In the genomic region with DNA sequence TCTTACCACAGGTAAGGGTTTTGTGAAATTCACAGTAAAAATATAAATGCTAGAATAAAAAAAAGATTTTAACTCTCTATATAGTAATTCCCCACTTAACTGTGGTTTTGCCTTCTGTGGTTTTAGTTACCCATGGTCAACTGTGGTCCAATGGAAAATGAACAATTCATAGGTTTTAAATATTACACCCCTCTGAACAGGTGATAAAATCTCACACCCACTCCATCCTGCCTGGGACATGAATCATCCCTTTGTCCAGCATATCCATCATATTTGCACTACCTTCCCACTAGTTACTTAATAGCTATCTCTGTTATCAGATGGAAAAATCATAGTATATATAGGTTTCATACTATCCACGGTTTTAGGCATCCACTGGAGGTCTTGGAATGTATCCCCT, we compare ENCODE assay signal across 22 cellular contexts. TPM values are rescaled to one million over a fixed set of nuclear protein-coding genes. Genes with fewer than 3 reads are reported as not detected.
DNase-seq lines count a peak whose midpoint lies in the region; ATAC-seq and TF ChIP-seq lines count a peak whose summit lies in the region.
"Had no signal": no experiment of that assay in that cellular context is flagged by ENCODE, and none has a peak within 500 bp of the region (broad histone marks: within the 10 kb centered on the region; RNA-seq: fewer than 3 reads in every experiment).

No MANE protein-coding gene starts in this region.

- DNase-seq in GM23248 (peak; percentile 18), RWPE2 (ENCODE audit: low spot score) (no peak), epithelial cell of esophagus (ENCODE audit: low read depth) (peak; percentile 49), skeletal muscle cell (ENCODE audit: low read depth) (peak; percentile 21), cortex of kidney (lab: John Stamatoyannopoulos, UW) (no peak)
- DNase-seq: activated CD4-positive, alpha-beta memory T cell treated with anti-CD3 and anti-CD28 coated beads, Interleukin-2, amount 10 ng/mL, durations not matched to agents 7 days and 5 days; activated CD4-positive, CD25-positive, alpha-beta regulatory T cell treated with anti-CD3 and anti-CD28 coated beads, Interleukin-2, amount 50 U/mL, for 72 hours; activated naive CD4-positive, alpha-beta T cell treated with Interleukin-2 at 50 U/mL for 16 hours; amygdala; CD4-positive, alpha-beta T cell; DMS 273 treated with DMSO at 0.1 percent for 48 hours; heart right ventricle; naive thymus-derived CD4-positive, alpha-beta T cell; NCI-H2171 treated with DMSO at 0.1 percent for 48 hours; occipital lobe; stimulated activated CD4-positive, alpha-beta T cell treated with anti-CD3 and anti-CD28 coated beads, Interleukin-4, amount 100 ng/mL, for 1 hour; testis had no signal

- H3K9ac ChIP-seq in GM23248, result no peak overlapping the region

- in situ Hi-C loops in GM23248 (cut with MboI), result no loop called here

- ATAC-seq in RWPE2 (ENCODE audit: low read depth) (peak; percentile 97), GM21423 (IDR thresholded peaks at IDR 0.05; ENCODE audit: unreplicated experiment) (no peak), GM21737 (IDR thresholded peaks at IDR 0.05; ENCODE audit: unreplicated experiment) (no peak)
- ATAC-seq: heart right ventricle; left lobe of liver; naive thymus-derived CD4-positive, alpha-beta T cell; Panc1; stimulated activated memory B cell treated with anti-CD40 and anti-IgM and Interleukin-4, amounts not matched to agents 10 μg/mL and 1 μg/mL and 100 μg/mL, for 72 hours had no signal

- no peaks in the 10 kb centered on the region for H3K9me2 ChIP-seq in GM23248 (ENCODE audit: insufficient read depth)

- 61 to 74% methylated on average over 1 of the region's 1 CpG for WGBS in GM23248 (ENCODE audit: low coverage in 1 of 2, low lambda C conversion rate in 2 of 2, missing lambda C conversion rate in 2 of 2), 2 experiments

- H3K36me3 ChIP-seq in GM23248 (ENCODE audit: low read depth) (peaks cover 12% of the 10 kb centered on the region; the same call in 1 of the 2 replicates), RWPE2 (ENCODE audit: low read depth) (peaks cover 73% of the 10 kb centered on the region)

- H3K4me2 ChIP-seq in GM23248 (ENCODE audit: unreplicated experiment), result no peak overlapping the region

- H3K4me3 ChIP-seq in GM23248 (no peak overlapping the region), RWPE2 (ENCODE audit: severe bottlenecking) (no peak overlapping the region), epithelial cell of esophagus (ENCODE audit: low read length) (no peak overlapping the region), skeletal muscle cell (ENCODE audit: low read depth, low read length) (no peak overlapping the region)
- H3K4me3 ChIP-seq: heart right ventricle, testis had no signal

- H3K4me1 ChIP-seq in GM23248 (ENCODE audit: insufficient read depth) (peaks cover 11% of the 10 kb centered on the region; the same call in 1 of the 2 replicates), RWPE2 (ENCODE audit: insufficient read depth, poor library complexity, severe bottlenecking) (peaks cover 5% of the 10 kb centered on the region)
- H3K4me1 ChIP-seq: heart right ventricle had no signal

- H3K27me3 ChIP-seq in GM23248 (replicated peaks; ENCODE audit: insufficient read depth) (no peaks in the 10 kb centered on the region), RWPE2 (ENCODE audit: insufficient read depth, poor library complexity, severe bottlenecking) (no peaks in the 10 kb centered on the region)
- H3K27me3 ChIP-seq: heart right ventricle, testis had no signal

- TF ChIP-seq CTCF in RWPE2 (IDR thresholded peaks at IDR 0.05; ENCODE audit: poor library complexity, severe bottlenecking), result no peak
- TF ChIP-seq CTCF in epithelial cell of esophagus (IDR thresholded peaks at IDR 0.05; ENCODE audit: insufficient read depth, low read depth, low read length, missing control alignments), result no peak

- 0 out of 2 replicates have a peak, but pooled peaks cover 3% of the 10 kb centered on the region for H3K79me2 ChIP-seq in GM23248 (ENCODE audit: insufficient read depth)

- H3K9me3 ChIP-seq in GM23248 (ENCODE audit: low read depth) (no peaks in the 10 kb centered on the region), RWPE2 (ENCODE audit: severe bottlenecking) (no peaks in the 10 kb centered on the region)
- H3K9me3 ChIP-seq: heart right ventricle, testis had no signal

- H2AFZ ChIP-seq in GM23248, result no peak overlapping the region

- no peaks in the 10 kb centered on the region for H3F3A ChIP-seq in GM23248 (ENCODE audit: insufficient read depth)

- H3K27ac ChIP-seq in GM23248 (no peak overlapping the region), RWPE2 (ENCODE audit: poor library complexity, severe bottlenecking) (no peak overlapping the region)
- H3K27ac ChIP-seq: heart right ventricle, testis had no signal

- no peaks in the 10 kb centered on the region for H4K20me1 ChIP-seq in GM23248 (ENCODE audit: insufficient read depth)

RNA-seq across cellular contexts. Expression of a gene that starts 49.2 kb away (rescaled TPM):
- total RNA-seq in GM23248 (2014; rRNA removed; shearing (Covaris generic)), result 8.6 and 25.0 TPM in 2 replicates
- polyA plus RNA-seq in GM23248 (2016; fragmentation: Nextera tagmentation; extraction: Ambion mirVana), result 16.2 and 20.7 TPM in 2 replicates

RNA-seq across cellular contexts. Expression of a gene that starts 50.9 kb away (rescaled TPM):
- not detected in 2 replicates for total RNA-seq in GM23248 (2014; rRNA removed; shearing (Covaris generic))
- polyA plus RNA-seq in GM23248 (2016; fragmentation: Nextera tagmentation; extraction: Ambion mirVana), result 0.14 TPM in 1 of 2 replicates, not detected in the other
- total RNA-seq: CD4-positive, alpha-beta T cell had no signal

Comparison
In these comparisons a context has a peak if more than half of its experiments do, and no peak if none do; other contexts are left out.
1. DNase-seq: peak in GM23248 (single experiment), epithelial cell of esophagus (single experiment) and skeletal muscle cell (single experiment); none in RWPE2 (single experiment) and cortex of kidney (single experiment).